Comparison of ENCODE assay signal across 21 cellular contexts in genomic region chr12:133233993-133234564, GRCh38. TPM values are rescaled to one million over a fixed set of nuclear protein-coding genes. Genes with fewer than 3 reads are reported as not detected.
DNase-seq lines count a peak whose midpoint lies in the region; ATAC-seq, FAIRE-seq and TF ChIP-seq lines count a peak whose summit lies in the region.
"Had no signal": no experiment of that assay in that cellular context is flagged by ENCODE, and none has a peak within 500 bp of the region (broad histone marks: within the 10 kb centered on the region; RNA-seq: fewer than 3 reads in every experiment).

No MANE protein-coding gene starts in this region.

- no peaks in the 10 kb centered on the region for H3K79me1 ChIP-seq in H9 (ENCODE audit: insufficient read depth, low read depth, low read length, poor library complexity, severe bottlenecking)

- TF ChIP-seq CTCF in H9 (conservative IDR thresholded peaks at IDR 0.05) (no peak), osteocyte (IDR thresholded peaks at IDR 0.05) (no peak)

- H3K27ac ChIP-seq in H9 (ENCODE audit: insufficient read length, low read depth, low read length) = no peak overlapping the region
- H3K27ac ChIP-seq: 22Rv1, A549, C4-2B had no signal

- no peak for TF ChIP-seq POLR2A in H54 (IDR thresholded peaks at IDR 0.05; ENCODE audit: low read depth, low read length)

- no peak overlapping the region for H2BK12ac ChIP-seq in H9 (ENCODE audit: insufficient read length, low read depth, low read length)

- no peak overlapping the region for H3K9ac ChIP-seq in H9 (ENCODE audit: extremely low read depth, insufficient read length, low read length)

- CTCF ChIA-PET in activated CD4-positive, alpha-beta memory T cell treated with anti-CD3 and anti-CD28 coated beads for 36 hours (lab: Charles Lee) = no interaction called here

- H4K91ac ChIP-seq in H9 (ENCODE audit: insufficient read length, low read depth, low read length) = no peak overlapping the region

- no peaks in the 10 kb centered on the region for H4K20me1 ChIP-seq in H9 (ENCODE audit: control insufficient read depth, insufficient read depth, insufficient read length)

- WGBS in H9 (ENCODE audit: extremely low coverage, insufficient read length, low lambda C conversion rate) = no CpG with 5 or more reads among the region's 18 CpGs

- peak; percentile 20 for DNase-seq in D341Med (ENCODE audit: low spot score)
- DNase-seq in H9 = peak; percentile 19
- DNase-seq in iPS-NIHi11 (ENCODE audit: low spot score) = peak; percentile 3
- DNase-seq in osteocyte (ENCODE audit: extremely low spot score, unreplicated experiment) = peak; percentile 81
- no peak for DNase-seq in activated CD4-positive, alpha-beta memory T cell treated with anti-CD3 and anti-CD28 coated beads for 36 hours
- DNase-seq in H54 (ENCODE audit: insufficient read length, low spot score) = no peak
- no peak for DNase-seq in anterior cingulate cortex (lab: John Stamatoyannopoulos, UW)
- DNase-seq: AML-193; CD4-positive, alpha-beta T cell; DMS79 treated with DMSO at 0.1 percent for 48 hours; GF-D8; IMR-90 had no signal

- H3K9me3 Mint-ChIP-seq in H9 (peaks cover 78% of the 10 kb centered on the region in 2 experiments), osteocyte (ENCODE audit: unreplicated experiment) (peaks cover 39% of the 10 kb centered on the region)
- peaks cover 10% of the 10 kb centered on the region for H3K9me3 Mint-ChIP-seq in activated CD4-positive, alpha-beta memory T cell treated with anti-CD3 and anti-CD28 coated beads for 36 hours
- H3K9me3 Mint-ChIP-seq: CD4-positive, alpha-beta T cell had no signal

- H4K5ac ChIP-seq in H9 (ENCODE audit: insufficient read length, low read depth, low read length) = no peak overlapping the region

- H2BK5ac ChIP-seq in H9 (ENCODE audit: insufficient read length, low read length) = no peak overlapping the region

- no peak for FAIRE-seq in H54 (lab: Jason Lieb, UNC)
- FAIRE-seq: A549, GM19239, HTR-8/SVneo, K562 had no signal

- H3K23ac ChIP-seq in H9 (ENCODE audit: insufficient read length, low read depth, low read length) = no peak overlapping the region

- POLR2A ChIA-PET in activated CD4-positive, alpha-beta memory T cell treated with anti-CD3 and anti-CD28 coated beads for 36 hours (lab: Charles Lee) = no interaction called here

- no peak overlapping the region for H2BK120ac ChIP-seq in H9 (ENCODE audit: low read depth, low read length, poor library complexity, severe bottlenecking)

- H3K79me2 ChIP-seq in H9 (ENCODE audit: insufficient read depth, low read length) = no peaks in the 10 kb centered on the region

- H3K27me3 Mint-ChIP-seq in H9 (ENCODE audit: low read depth) (peaks cover 2% of the 10 kb centered on the region), osteocyte (ENCODE audit: unreplicated experiment) (no peaks in the 10 kb centered on the region)
- no peaks in the 10 kb centered on the region for H3K27me3 Mint-ChIP-seq in activated CD4-positive, alpha-beta memory T cell treated with anti-CD3 and anti-CD28 coated beads for 36 hours
- H3K27me3 Mint-ChIP-seq: CD4-positive, alpha-beta T cell had no signal

- no peak overlapping the region for H3K56ac ChIP-seq in H9 (ENCODE audit: insufficient read length, low read depth, low read length)

- H2BK15ac ChIP-seq in H9 (ENCODE audit: low read depth, low read length) = no peak overlapping the region

- no peaks in the 10 kb centered on the region for H3K4me1 Mint-ChIP-seq in H9
- no peaks in the 10 kb centered on the region for H3K4me1 Mint-ChIP-seq in osteocyte (ENCODE audit: unreplicated experiment)
- no peaks in the 10 kb centered on the region for H3K4me1 Mint-ChIP-seq in activated CD4-positive, alpha-beta memory T cell treated with anti-CD3 and anti-CD28 coated beads for 36 hours (ENCODE audit: low read depth)
- H3K4me1 Mint-ChIP-seq: GM23338 had no signal

- H3K36me3 Mint-ChIP-seq in H9 (ENCODE audit: insufficient read depth in 1 of 3, low read depth in 3 of 3) (peaks cover 21 to 34% (median 22%) of the 10 kb centered on the region in 3 experiments), osteocyte (ENCODE audit: unreplicated experiment) (peaks cover 3% of the 10 kb centered on the region)
- H3K36me3 Mint-ChIP-seq in activated CD4-positive, alpha-beta memory T cell treated with anti-CD3 and anti-CD28 coated beads for 36 hours = peaks cover 3% of the 10 kb centered on the region

- H2AK5ac ChIP-seq in H9 (ENCODE audit: insufficient read length, low read length) = no peak overlapping the region

- H3K23me2 ChIP-seq in H9 (ENCODE audit: insufficient read length, low read depth, low read length, poor library complexity, severe bottlenecking) = no peaks in the 10 kb centered on the region

- H3K9me3 ChIP-seq in H9 (ENCODE audit: control insufficient read depth, low read depth, low read length) = peaks cover 85% of the 10 kb centered on the region

- no peaks in the 10 kb centered on the region for H3K4me1 ChIP-seq in H9 (ENCODE audit: insufficient read depth, low read length)
- H3K4me1 ChIP-seq: A549, HAP-1 had no signal

- H3K4ac ChIP-seq in H9 (ENCODE audit: low read depth, low read length) = no peak overlapping the region

- ATAC-seq in HG02938 (IDR thresholded peaks at IDR 0.05; ENCODE audit: unreplicated experiment) = no peak
- ATAC-seq: A549, GM23338, K562 had no signal

- H3K14ac ChIP-seq in H9 (ENCODE audit: insufficient read depth, low read length) = no peak overlapping the region

- no peak overlapping the region for H3K4me2 ChIP-seq in H9 (ENCODE audit: insufficient read depth, insufficient read length, low read length)
- H3K4me2 ChIP-seq: A549, GM23338 had no signal

- no peak overlapping the region for H3T11ph ChIP-seq in H9 (ENCODE audit: low read length)

- H3K27ac Mint-ChIP-seq in H9 (no peak overlapping the region), osteocyte (ENCODE audit: unreplicated experiment) (no peak overlapping the region)
- no peak overlapping the region for H3K27ac Mint-ChIP-seq in activated CD4-positive, alpha-beta memory T cell treated with anti-CD3 and anti-CD28 coated beads for 36 hours
- H3K27ac Mint-ChIP-seq: CD4-positive, alpha-beta T cell; GM23338 had no signal

- H2BK20ac ChIP-seq in H9 (ENCODE audit: low read depth, low read length, poor library complexity, severe bottlenecking) = no peak overlapping the region

- no peak overlapping the region for H3K18ac ChIP-seq in H9 (ENCODE audit: insufficient read length, low read depth, low read length)

- H2AFZ ChIP-seq in H9 (ENCODE audit: low read length) = no peak overlapping the region
- H2AFZ ChIP-seq: GM23338 had no signal

- H3K4me3 Mint-ChIP-seq in H9 = no peak overlapping the region
- no peak overlapping the region for H3K4me3 Mint-ChIP-seq in osteocyte (ENCODE audit: unreplicated experiment)
- H3K4me3 Mint-ChIP-seq in activated CD4-positive, alpha-beta memory T cell treated with anti-CD3 and anti-CD28 coated beads for 36 hours = no peak overlapping the region
- H3K4me3 Mint-ChIP-seq: CD4-positive, alpha-beta T cell; GM23338 had no signal

- intact Hi-C loops in activated CD4-positive, alpha-beta memory T cell treated with anti-CD3 and anti-CD28 coated beads for 36 hours (cut with micrococcal nuclease) = no loop called here

- H4K8ac ChIP-seq in H9 (replicated peaks; ENCODE audit: insufficient read length, low read depth, low read length) = no peak overlapping the region

- H3K27me3 ChIP-seq in H9 (ENCODE audit: insufficient read depth, low read length) = no peaks in the 10 kb centered on the region

RNA-seq across cellular contexts. Expression of gene ANHX, which starts 1.6 kb away (rescaled TPM):
- total RNA-seq in H9 (2021) (not detected in 2 replicates), osteocyte (not detected in 2 replicates)
- not detected for total RNA-seq in activated CD4-positive, alpha-beta memory T cell treated with anti-CD3 and anti-CD28 coated beads for 36 hours
- total RNA-seq: CD4-positive, alpha-beta T cell; GM23338; IMR-90; K562 had no signal

RNA-seq across cellular contexts. Expression of gene ZNF268, which starts 52.8 kb away (rescaled TPM):
- 37.6 and 38.2 TPM in 2 replicates for total RNA-seq in H9 (2021)
- 19.1 and 25.0 TPM in 2 replicates for total RNA-seq in osteocyte
- 10 to 100 TPM in 1 of 2 experiments, 1 to 10 TPM in 1; 9.2 to 11.8 TPM for total RNA-seq in activated CD4-positive, alpha-beta memory T cell treated with anti-CD3 and anti-CD28 coated beads for 36 hours

Comparison
In these comparisons a context has a peak if more than half of its experiments do, and no peak if none do; other contexts are left out.
1. DNase-seq: peak in D341Med (single experiment), H9 (single experiment), iPS-NIHi11 (single experiment) and osteocyte (single experiment); none in activated CD4-positive, alpha-beta memory T cell treated with anti-CD3 and anti-CD28 coated beads for 36 hours (single experiment), H54 (single experiment) and anterior cingulate cortex (0 of 58).